Comparison of ENCODE assay signal across 2 cellular contexts in the genomic region with DNA sequence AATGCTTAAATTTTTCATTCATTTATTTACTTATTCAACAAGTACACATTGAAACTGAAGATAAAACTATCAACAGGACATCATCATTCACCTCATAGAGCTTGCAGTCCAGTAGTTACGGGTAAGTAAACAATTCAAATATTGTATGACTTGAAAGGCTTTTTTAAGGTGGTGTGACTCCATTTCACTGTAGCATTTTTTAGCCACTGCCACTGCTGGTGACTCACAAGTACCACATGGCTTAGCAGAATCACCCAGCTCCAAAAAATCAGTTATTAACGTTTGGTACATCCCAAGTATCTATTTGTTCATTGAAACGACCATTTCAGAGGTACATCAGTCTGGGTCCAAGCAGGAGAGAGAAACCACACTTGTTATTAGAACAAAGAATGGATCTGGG.
TF ChIP-seq lines count a peak whose summit lies in the region.

No MANE protein-coding gene starts in this region.

TF ChIP-seq in SK-N-SH, 30 proteins besides CTCF, POLR2A, EP300 and RAD21 (continued from another document):
- TF ChIP-seq, protein P1, sequence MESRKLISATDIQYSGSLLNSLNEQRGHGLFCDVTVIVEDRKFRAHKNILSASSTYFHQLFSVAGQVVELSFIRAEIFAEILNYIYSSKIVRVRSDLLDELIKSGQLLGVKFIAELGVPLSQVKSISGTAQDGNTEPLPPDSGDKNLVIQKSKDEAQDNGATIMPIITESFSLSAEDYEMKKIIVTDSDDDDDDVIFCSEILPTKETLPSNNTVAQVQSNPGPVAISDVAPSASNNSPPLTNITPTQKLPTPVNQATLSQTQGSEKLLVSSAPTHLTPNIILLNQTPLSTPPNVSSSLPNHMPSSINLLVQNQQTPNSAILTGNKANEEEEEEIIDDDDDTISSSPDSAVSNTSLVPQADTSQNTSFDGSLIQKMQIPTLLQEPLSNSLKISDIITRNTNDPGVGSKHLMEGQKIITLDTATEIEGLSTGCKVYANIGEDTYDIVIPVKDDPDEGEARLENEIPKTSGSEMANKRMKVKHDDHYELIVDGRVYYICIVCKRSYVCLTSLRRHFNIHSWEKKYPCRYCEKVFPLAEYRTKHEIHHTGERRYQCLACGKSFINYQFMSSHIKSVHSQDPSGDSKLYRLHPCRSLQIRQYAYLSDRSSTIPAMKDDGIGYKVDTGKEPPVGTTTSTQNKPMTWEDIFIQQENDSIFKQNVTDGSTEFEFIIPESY (IDR thresholded peaks at IDR 0.05; ENCODE audit: borderline replicate concordance, low read depth): no peak
- TF ChIP-seq MXI1 (IDR thresholded peaks at IDR 0.05; ENCODE audit: low read depth, low read length): no peak
- no peak for TF ChIP-seq FOXM1 (IDR thresholded peaks at IDR 0.05; ENCODE audit: low read depth)
- TF ChIP-seq TAF1 (IDR thresholded peaks at IDR 0.05; ENCODE audit: borderline replicate concordance, low read depth, low read length): no peak
- TF ChIP-seq, protein P2, sequence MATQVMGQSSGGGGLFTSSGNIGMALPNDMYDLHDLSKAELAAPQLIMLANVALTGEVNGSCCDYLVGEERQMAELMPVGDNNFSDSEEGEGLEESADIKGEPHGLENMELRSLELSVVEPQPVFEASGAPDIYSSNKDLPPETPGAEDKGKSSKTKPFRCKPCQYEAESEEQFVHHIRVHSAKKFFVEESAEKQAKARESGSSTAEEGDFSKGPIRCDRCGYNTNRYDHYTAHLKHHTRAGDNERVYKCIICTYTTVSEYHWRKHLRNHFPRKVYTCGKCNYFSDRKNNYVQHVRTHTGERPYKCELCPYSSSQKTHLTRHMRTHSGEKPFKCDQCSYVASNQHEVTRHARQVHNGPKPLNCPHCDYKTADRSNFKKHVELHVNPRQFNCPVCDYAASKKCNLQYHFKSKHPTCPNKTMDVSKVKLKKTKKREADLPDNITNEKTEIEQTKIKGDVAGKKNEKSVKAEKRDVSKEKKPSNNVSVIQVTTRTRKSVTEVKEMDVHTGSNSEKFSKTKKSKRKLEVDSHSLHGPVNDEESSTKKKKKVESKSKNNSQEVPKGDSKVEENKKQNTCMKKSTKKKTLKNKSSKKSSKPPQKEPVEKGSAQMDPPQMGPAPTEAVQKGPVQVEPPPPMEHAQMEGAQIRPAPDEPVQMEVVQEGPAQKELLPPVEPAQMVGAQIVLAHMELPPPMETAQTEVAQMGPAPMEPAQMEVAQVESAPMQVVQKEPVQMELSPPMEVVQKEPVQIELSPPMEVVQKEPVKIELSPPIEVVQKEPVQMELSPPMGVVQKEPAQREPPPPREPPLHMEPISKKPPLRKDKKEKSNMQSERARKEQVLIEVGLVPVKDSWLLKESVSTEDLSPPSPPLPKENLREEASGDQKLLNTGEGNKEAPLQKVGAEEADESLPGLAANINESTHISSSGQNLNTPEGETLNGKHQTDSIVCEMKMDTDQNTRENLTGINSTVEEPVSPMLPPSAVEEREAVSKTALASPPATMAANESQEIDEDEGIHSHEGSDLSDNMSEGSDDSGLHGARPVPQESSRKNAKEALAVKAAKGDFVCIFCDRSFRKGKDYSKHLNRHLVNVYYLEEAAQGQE (IDR thresholded peaks at IDR 0.05; ENCODE audit: low read depth, low read length): no peak
- TF ChIP-seq, protein P3, sequence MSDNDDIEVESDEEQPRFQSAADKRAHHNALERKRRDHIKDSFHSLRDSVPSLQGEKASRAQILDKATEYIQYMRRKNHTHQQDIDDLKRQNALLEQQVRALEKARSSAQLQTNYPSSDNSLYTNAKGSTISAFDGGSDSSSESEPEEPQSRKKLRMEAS (IDR thresholded peaks at IDR 0.05; ENCODE audit: low read depth): no peak

TF ChIP-seq in SK-N-SH treated with all-trans-retinoic acid at 6 μM for 48 hours, 23 proteins besides CTCF, POLR2A, EP300 and RAD21 (continued from another document):
- TF ChIP-seq ESRRG (CRISPR knock-in tag; IDR thresholded peaks at IDR 0.05): no peak
- TF ChIP-seq OSR1 (CRISPR knock-in tag; IDR thresholded peaks at IDR 0.05): no peak
- TF ChIP-seq ZFP3 (CRISPR knock-in tag; IDR thresholded peaks at IDR 0.05): no peak
- no peak for TF ChIP-seq PPARA (CRISPR knock-in tag; IDR thresholded peaks at IDR 0.05; ENCODE audit: borderline replicate concordance)
